In the genomic region with DNA sequence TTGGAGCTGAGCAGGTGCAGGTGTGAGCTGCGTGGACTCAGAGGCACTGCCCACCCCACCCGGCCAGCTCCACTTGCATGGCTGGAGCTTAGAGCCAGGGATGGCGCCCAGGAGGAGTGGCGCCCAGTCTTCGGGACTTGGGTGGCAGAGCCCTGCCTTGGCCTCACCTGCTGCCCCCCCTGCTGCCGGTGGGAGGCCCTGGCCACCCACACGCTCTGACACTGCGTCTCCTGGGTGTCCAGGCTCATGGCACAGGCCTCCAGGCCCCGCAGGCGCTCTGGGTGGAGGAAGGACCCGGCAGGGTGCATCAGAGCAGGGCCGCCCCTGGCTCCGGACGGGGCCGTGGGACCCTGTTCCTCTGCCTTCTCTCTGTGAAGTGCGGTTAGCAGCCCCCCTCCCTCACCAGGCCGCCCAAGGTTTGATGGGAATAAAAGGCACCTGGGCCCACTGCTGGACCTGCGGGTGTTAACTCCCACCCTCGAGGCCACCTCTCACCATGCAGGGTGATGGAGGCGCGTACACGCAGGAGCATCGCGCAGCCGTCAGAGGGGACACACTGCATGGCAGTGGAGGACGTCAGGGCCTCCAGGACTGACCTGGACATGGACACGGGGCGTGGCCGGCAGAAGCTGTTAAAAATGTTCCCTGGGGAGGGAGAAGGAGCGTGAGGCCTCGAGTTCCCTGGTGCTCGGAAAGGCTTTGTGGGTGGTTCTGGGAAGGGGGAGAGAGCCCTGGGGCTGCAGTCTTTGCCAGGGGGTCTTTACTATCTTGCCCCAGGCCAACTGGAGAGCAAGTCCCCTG, we compare ENCODE assay signal across 1 cellular context.
TF ChIP-seq lines count a peak whose summit lies in the region.

No MANE protein-coding gene starts in this region.

TF ChIP-seq in H1, 55 proteins besides CTCF, POLR2A, EP300 and RAD21:
- no peak for TF ChIP-seq GTF2F1 (IDR thresholded peaks at IDR 0.05; ENCODE audit: borderline replicate concordance, low read depth, low read length)
